Comparison of ENCODE assay signal across 8 cellular contexts in genomic region chr12:53224268-53224896, GRCh38. TPM values are rescaled to one million over a fixed set of nuclear protein-coding genes. Genes with fewer than 3 reads are reported as not detected.
DNase-seq lines count a peak whose midpoint lies in the region; ATAC-seq, FAIRE-seq and TF ChIP-seq lines count a peak whose summit lies in the region.

No MANE protein-coding gene starts in this region.

- DNase-seq in NCI-H2227 (lab: John Stamatoyannopoulos, UW; ENCODE audit: unreplicated experiment), result peak; percentile 34
- no peak for DNase-seq in NCI-H2227 treated with DMSO at 0.1 percent for 48 hours (lab: John Stamatoyannopoulos, UW)
- no peak for DNase-seq in fibroblast of pulmonary artery (ENCODE audit: low read depth)
- DNase-seq in stimulated activated naive CD8-positive, alpha-beta T cell treated with anti-CD3 and anti-CD28 coated beads, Interleukin-15, amount 100 ng/mL, for 72 hours, result no peak
- no peak for DNase-seq in occipital lobe (lab: John Stamatoyannopoulos, UW)
- no peak for DNase-seq in small intestine

- H3K27me3 ChIP-seq in small intestine (ENCODE audit: control insufficient read depth in 2 of 2, insufficient read depth in 2 of 2, low read length in 2 of 2), result no peaks in the 10 kb centered on the region

- peak overlapping the region in 1 of 2 donors; percentile 78 for H3K27ac ChIP-seq in small intestine (ENCODE audit: low read depth in 1 of 2, low read length in 1 of 2)

- H3K4me1 ChIP-seq in small intestine (ENCODE audit: control insufficient read depth in 2 of 2, insufficient read depth in 1 of 2, low read depth in 1 of 2, low read length in 1 of 2), result peaks cover 0 to 3% of the 10 kb centered on the region in 2 donors

- FAIRE-seq in small intestine (lab: Jason Lieb, UNC), result no peak

- no peaks in the 10 kb centered on the region for H3K27me3 Mint-ChIP-seq in stimulated activated naive CD8-positive, alpha-beta T cell treated with anti-CD3 and anti-CD28 coated beads, Interleukin-15, amount 100 ng/mL, for 72 hours

- no peaks in the 10 kb centered on the region for H3K9me3 Mint-ChIP-seq in stimulated activated naive CD8-positive, alpha-beta T cell treated with anti-CD3 and anti-CD28 coated beads, Interleukin-15, amount 100 ng/mL, for 72 hours

- H3K4me1 Mint-ChIP-seq in stimulated activated naive CD8-positive, alpha-beta T cell treated with anti-CD3 and anti-CD28 coated beads, Interleukin-15, amount 100 ng/mL, for 72 hours, result peaks cover 77% of the 10 kb centered on the region

- H3K9me3 ChIP-seq in small intestine (ENCODE audit: control insufficient read depth, low read depth), result no peaks in the 10 kb centered on the region

- H3K4me3 ChIP-seq in fibroblast of pulmonary artery (replicated peaks; ENCODE audit: low read depth, low read length), result no peak overlapping the region
- no peak overlapping the region for H3K4me3 ChIP-seq in small intestine (ENCODE audit: low read depth in 1 of 2, low read length in 2 of 2)

- H3K36me3 ChIP-seq in small intestine (ENCODE audit: control insufficient read depth in 2 of 2, insufficient read depth in 2 of 2, low read length in 2 of 2), result no peaks in the 10 kb centered on the region

- H3K27ac Mint-ChIP-seq in stimulated activated naive CD8-positive, alpha-beta T cell treated with anti-CD3 and anti-CD28 coated beads, Interleukin-15, amount 100 ng/mL, for 72 hours, result peak overlapping the region in 1 of 2 donors; percentile 42

- ATAC-seq in SK-N-SH treated with all-trans-retinoic acid at 6 μM for 48 hours, result 0 out of 3 replicates have a peak, but pooled peaks have one; percentile 1
- ATAC-seq in stimulated activated naive CD8-positive, alpha-beta T cell treated with anti-CD3 and anti-CD28 coated beads, Interleukin-15, amount 100 ng/mL, for 72 hours, result no peak
- no peak for ATAC-seq in HG03097 (IDR thresholded peaks at IDR 0.05; ENCODE audit: low FRiP score, unreplicated experiment)

- peak; percentile 11 for TF ChIP-seq CTCF in fibroblast of pulmonary artery (IDR thresholded peaks at IDR 0.05; ENCODE audit: low read length, missing control alignments)

- WGBS in small intestine, 3 donors, result 47 to 60% (median 60%) methylated on average over 6 of the region's 6 CpGs

- H3K4me3 Mint-ChIP-seq in stimulated activated naive CD8-positive, alpha-beta T cell treated with anti-CD3 and anti-CD28 coated beads, Interleukin-15, amount 100 ng/mL, for 72 hours, result peak overlapping the region; percentile 80 to 89

TF ChIP-seq in SK-N-SH treated with all-trans-retinoic acid at 6 μM for 48 hours, 23 proteins besides CTCF, POLR2A, EP300 and RAD21:
- TF ChIP-seq TCF4 (CRISPR knock-in tag; IDR thresholded peaks at IDR 0.05; ENCODE audit: borderline replicate concordance) (no peak), ISL1 (CRISPR knock-in tag; IDR thresholded peaks at IDR 0.05) (no peak), ZNF70 (CRISPR knock-in tag; IDR thresholded peaks at IDR 0.05) (peak; percentile 77)

RNA-seq across cellular contexts. Expression of gene RARG, which starts 7.6 kb away (rescaled TPM):
- total RNA-seq in occipital lobe, result 7.6 TPM
- 1 to 10 TPM in 1 of 3 donors, under 1 TPM in 1, not detected in 1; 0.54 to 7.1 TPM for polyA plus RNA-seq in small intestine

RNA-seq across cellular contexts. Expression of gene ITGB7, which starts 17.3 kb away (rescaled TPM):
- total RNA-seq in occipital lobe, result not detected
- polyA plus RNA-seq in small intestine, result 1 to 10 TPM; 1.8 to 7.3 (median 2.7) TPM

RNA-seq across cellular contexts. Expression of gene CSAD, which starts 43.7 kb away (rescaled TPM):
- 26.0 TPM for total RNA-seq in occipital lobe
- 10 to 100 TPM; 12.9 to 56.4 (median 20.5) TPM for polyA plus RNA-seq in small intestine

RNA-seq across cellular contexts. Expression of gene ESPL1, which starts 43.7 kb away (rescaled TPM):
- 1.7 TPM for total RNA-seq in occipital lobe
- 10 to 100 TPM in 2 of 3 donors, 1 to 10 TPM in 1; 8.0 to 36.7 (median 14.3) TPM for polyA plus RNA-seq in small intestine

RNA-seq across cellular contexts. Expression of gene ZNF740, which starts 43.9 kb away (rescaled TPM):
- 19.7 TPM for total RNA-seq in occipital lobe
- polyA plus RNA-seq in small intestine, result 1 to 10 TPM; 2.9 to 9.3 (median 4.9) TPM
